8 cellular contexts compared by ENCODE assay signal in genomic region chr7:74092964-74093339, GRCh38. TPM values are rescaled to one million over a fixed set of nuclear protein-coding genes. Genes with fewer than 3 reads are reported as not detected.
DNase-seq lines count a peak whose midpoint lies in the region; ATAC-seq and TF ChIP-seq lines count a peak whose summit lies in the region.

No MANE protein-coding gene starts in this region.

- peak overlapping the region; percentile 70 for H4K91ac ChIP-seq in IMR-90 (ENCODE audit: insufficient read depth, low read depth, low read length)

- CTCF ChIA-PET in IMR-90 (lab: Yijun Ruan, JAX), result no interaction called here

- H2BK20ac ChIP-seq in IMR-90 (ENCODE audit: low read depth, low read length), result peak overlapping the region; percentile 81

- dilution Hi-C loops in IMR-90 (cut with HindIII; ENCODE audit: low sequenced_read_pairs, unreplicated experiment), result no loop called here

- peak; percentile 83 for DNase-seq in GM10266 (ENCODE audit: extremely low spot score)
- DNase-seq in IMR-90, result peak; percentile 19
- DNase-seq in osteoblast (ENCODE audit: insufficient read length, low spot score, missing footprints), result peak; percentile 92
- DNase-seq in NCI-H2107 (lab: John Stamatoyannopoulos, UW), result no peak
- DNase-seq in T-helper 9 cell, result no peak
- DNase-seq in WERI-Rb-1, result no peak

- H3K27ac ChIP-seq in IMR-90 (ENCODE audit: insufficient read depth, low read length), result peak overlapping the region; percentile 81; the same call in 1 of the 2 replicates
- peak overlapping the region; percentile 75 for H3K27ac ChIP-seq in osteoblast (ENCODE audit: low read depth, low read length)
- no peak overlapping the region for H3K27ac ChIP-seq in WERI-Rb-1

- H3K27me3 Mint-ChIP-seq in dendritic cell treated with granulocyte-macrophage colony-stimulating factor and Interleukin-4, amounts not matched to agents 40 ng/mL and 50 ng/mL, for 4 days, result no peaks in the 10 kb centered on the region

- H2BK15ac ChIP-seq in IMR-90 (ENCODE audit: low read depth, low read length), result peak overlapping the region; percentile 63; the same call in 1 of the 3 replicates

- peak overlapping the region; percentile 61 for H2AFZ ChIP-seq in IMR-90 (replicated peaks; ENCODE audit: low read length, poor library complexity)
- H2AFZ ChIP-seq in osteoblast (ENCODE audit: low read length), result peak overlapping the region; percentile 71

- no peak overlapping the region for H3K23ac ChIP-seq in IMR-90 (ENCODE audit: low read depth, low read length)

- H4K8ac ChIP-seq in IMR-90 (ENCODE audit: low read depth in 2 of 2, low read length in 2 of 2), result peak overlapping the region; percentile 44 to 72; a peak in 2 of 4 replicates

- H3K9me1 ChIP-seq in IMR-90 (ENCODE audit: insufficient read depth, low read length), result peaks cover 3% of the 10 kb centered on the region; the same call in 1 of the 2 replicates

- no peak overlapping the region for H4K5ac ChIP-seq in IMR-90 (ENCODE audit: low read depth, low read length)

- H3K4ac ChIP-seq in IMR-90 (ENCODE audit: low read depth, low read length), result peak overlapping the region; percentile 96

- H3K36me3 Mint-ChIP-seq in dendritic cell treated with granulocyte-macrophage colony-stimulating factor and Interleukin-4, amounts not matched to agents 40 ng/mL and 50 ng/mL, for 4 days (ENCODE audit: low read depth), result peaks cover 56% of the 10 kb centered on the region

- no peak overlapping the region for H3K9ac ChIP-seq in IMR-90 (ENCODE audit: low read depth, low read length)

- peak overlapping the region; percentile 88 for H3K27ac Mint-ChIP-seq in dendritic cell treated with granulocyte-macrophage colony-stimulating factor and Interleukin-4, amounts not matched to agents 40 ng/mL and 50 ng/mL, for 4 days

- H4K20me1 ChIP-seq in IMR-90 (ENCODE audit: insufficient read depth, low read length) (peaks cover 5% of the 10 kb centered on the region; the same call in 1 of the 2 replicates), osteoblast (ENCODE audit: insufficient read depth, low read length) (peaks cover 3% of the 10 kb centered on the region)

- peak overlapping the region; percentile 93 for H3K4me3 Mint-ChIP-seq in dendritic cell treated with granulocyte-macrophage colony-stimulating factor and Interleukin-4, amounts not matched to agents 40 ng/mL and 50 ng/mL, for 4 days

- peaks cover 26 to 81% of the 10 kb centered on the region in 2 experiments for H3K79me1 ChIP-seq in IMR-90 (ENCODE audit: low read depth in 1 of 2, low read length in 2 of 2)

- peaks cover 24% of the 10 kb centered on the region for H3K36me3 ChIP-seq in IMR-90 (ENCODE audit: control insufficient read depth, insufficient read depth, low read length)
- peaks cover 30% of the 10 kb centered on the region for H3K36me3 ChIP-seq in osteoblast (ENCODE audit: insufficient read depth, low read length)
- peaks cover 26% of the 10 kb centered on the region for H3K36me3 ChIP-seq in WERI-Rb-1

- H3K4me1 Mint-ChIP-seq in dendritic cell treated with granulocyte-macrophage colony-stimulating factor and Interleukin-4, amounts not matched to agents 40 ng/mL and 50 ng/mL, for 4 days (ENCODE audit: low read depth), result peaks cover 52% of the 10 kb centered on the region

- peak overlapping the region; percentile 13 for H3K14ac ChIP-seq in IMR-90 (replicated peaks; ENCODE audit: low read depth, low read length)

- TF ChIP-seq CTCF in GM10266 (IDR thresholded peaks at IDR 0.05; ENCODE audit: control insufficient read depth, insufficient read depth, low read depth, missing control alignments), result no peak
- no peak for TF ChIP-seq CTCF in IMR-90 (conservative IDR thresholded peaks at IDR 0.05; ENCODE audit: low read depth, low read length)
- no peak for TF ChIP-seq CTCF in osteoblast (IDR thresholded peaks at IDR 0.05; ENCODE audit: extremely low read depth, low read depth, low read length)
- no peak for TF ChIP-seq CTCF in WERI-Rb-1 (IDR thresholded peaks at IDR 0.05; ENCODE audit: low read depth, low read length)

- BruUV-seq in IMR-90 (replicated peaks; lab: Mats Ljungman, UMichigan), result no TSS peak

- H3K4me1 ChIP-seq in IMR-90 (ENCODE audit: control insufficient read depth, insufficient read depth, low read length), result peaks cover 22% of the 10 kb centered on the region
- H3K4me1 ChIP-seq in osteoblast (ENCODE audit: insufficient read depth, low read length), result peaks cover 38% of the 10 kb centered on the region

- no peak overlapping the region for H3K18ac ChIP-seq in IMR-90 (ENCODE audit: low read depth, low read length)

- H3K4me3 ChIP-seq in IMR-90 (ENCODE audit: insufficient read depth, low read depth, low read length) (no peak overlapping the region), osteoblast (ENCODE audit: insufficient read depth, low read length) (peak overlapping the region; percentile 12), WERI-Rb-1 (ENCODE audit: low read depth, low read length) (no peak overlapping the region)

- peak overlapping the region; percentile 92 for H2BK5ac ChIP-seq in IMR-90 (ENCODE audit: low read depth, low read length, poor library complexity, severe bottlenecking)

- no peak overlapping the region for H3K56ac ChIP-seq in IMR-90 (ENCODE audit: extremely low read depth, insufficient read depth, low read length)

- peak overlapping the region; percentile 92 for H2AK9ac ChIP-seq in IMR-90 (replicated peaks; ENCODE audit: low read depth, low read length, poor library complexity)

- peaks cover 56% of the 10 kb centered on the region for H3K79me2 ChIP-seq in osteoblast (ENCODE audit: insufficient read depth, low read length)

- TF ChIP-seq RAD21 in IMR-90 (IDR thresholded peaks at IDR 0.05; ENCODE audit: low read length), result no peak

- H3K9me3 ChIP-seq in IMR-90 (ENCODE audit: control insufficient read depth, insufficient read depth, low read length) (peaks cover 9% of the 10 kb centered on the region), osteoblast (ENCODE audit: low read depth, low read length) (peaks cover 7% of the 10 kb centered on the region), WERI-Rb-1 (ENCODE audit: severe bottlenecking) (peaks cover 6% of the 10 kb centered on the region)

- H2AK5ac ChIP-seq in IMR-90 (ENCODE audit: low read depth, low read length), result peak overlapping the region; percentile 91

- no peak for TF ChIP-seq POLR2A in IMR-90 (IDR thresholded peaks at IDR 0.05; ENCODE audit: low read depth, low read length)

- no peaks in the 10 kb centered on the region for H3K27me3 ChIP-seq in IMR-90 (ENCODE audit: control insufficient read depth, insufficient read depth, low read length)
- H3K27me3 ChIP-seq in osteoblast (ENCODE audit: insufficient read depth, low read length), result no peaks in the 10 kb centered on the region
- H3K27me3 ChIP-seq in WERI-Rb-1 (ENCODE audit: insufficient read depth, low read depth, severe bottlenecking), result no peaks in the 10 kb centered on the region

- in situ Hi-C loops in IMR-90 (cut with MboI; ENCODE audit: low sequenced_read_pairs), result no loop called here

- peak overlapping the region; percentile 92 for H2BK120ac ChIP-seq in IMR-90 (ENCODE audit: low read depth, low read length)

- POLR2A ChIA-PET in IMR-90 (lab: Charles Lee; ENCODE audit: unreplicated experiment), result interaction anchor here (0.6 to 0.8 kb wide), 2 partner anchors 9 to 633 kb away, joined by 3 to 6 read pairs; partner anchors contain the start of gene LIMK1

- H3K4me2 ChIP-seq in IMR-90 (ENCODE audit: low read depth, low read length) (no peak overlapping the region), osteoblast (ENCODE audit: insufficient read depth, low read length) (peak overlapping the region; percentile 24)

- ATAC-seq in GM21515 (IDR thresholded peaks at IDR 0.05; ENCODE audit: unreplicated experiment) (peak; percentile 55), IMR-90 (ENCODE audit: low read depth) (no peak)

- 73% methylated on average over 4 of the region's 10 CpGs; no CpG with 5 or more reads in 1 of the 2 experiments for WGBS in IMR-90 (ENCODE audit: extremely low coverage in 2 of 2, insufficient read length in 1 of 2), 2 experiments

- H3K9me3 Mint-ChIP-seq in dendritic cell treated with granulocyte-macrophage colony-stimulating factor and Interleukin-4, amounts not matched to agents 40 ng/mL and 50 ng/mL, for 4 days, result no peaks in the 10 kb centered on the region

- intact Hi-C loops in IMR-90 (cut with micrococcal nuclease), result no loop called here
- intact Hi-C loops in dendritic cell treated with granulocyte-macrophage colony-stimulating factor and Interleukin-4, amounts not matched to agents 40 ng/mL and 50 ng/mL, for 4 days (cut with micrococcal nuclease), result loop anchor here (1.0 to 5.0 kb wide), 2 partner anchors 10 to 79 kb away; partner anchors contain the start of genes EIF4H and LIMK1

TF ChIP-seq in IMR-90, 13 proteins besides CTCF, POLR2A, EP300 and RAD21 (continues in another document):
- TF ChIP-seq FOS (IDR thresholded peaks at IDR 0.05; ENCODE audit: low read depth, low read length) (no peak), MXI1 (IDR thresholded peaks at IDR 0.05; ENCODE audit: borderline replicate concordance, low read depth, low read length) (no peak), USF2 (IDR thresholded peaks at IDR 0.05; ENCODE audit: low read depth, low read length) (no peak), SMC3 (IDR thresholded peaks at IDR 0.05; ENCODE audit: low read depth, low read length) (no peak), NFE2L2 (IDR thresholded peaks at IDR 0.05; ENCODE audit: low read depth, low read length) (no peak), RFX5 (IDR thresholded peaks at IDR 0.05; ENCODE audit: low read depth, low read length) (no peak), BHLHE40 (IDR thresholded peaks at IDR 0.05; ENCODE audit: low read depth, low read length) (no peak), MAZ (IDR thresholded peaks at IDR 0.05; ENCODE audit: borderline replicate concordance, low read depth, low read length) (no peak), RCOR1 (IDR thresholded peaks at IDR 0.05; ENCODE audit: insufficient replicate concordance, low read length) (no peak), MAFK (IDR thresholded peaks at IDR 0.05; ENCODE audit: low read depth, low read length) (no peak), CHD1 (IDR thresholded peaks at IDR 0.05; ENCODE audit: low read depth, low read length) (no peak), CEBPB (IDR thresholded peaks at IDR 0.05; ENCODE audit: low read depth, low read length) (no peak)

RNA-seq across cellular contexts. Expression of gene LIMK1, which starts 9.3 kb away (rescaled TPM):
- total RNA-seq in IMR-90 (2012; rRNA removed), result 22.2 and 25.8 TPM in 2 replicates
- polyA plus RNA-seq in IMR-90 (2012; rRNA removed), result 48.0 and 57.4 TPM in 2 replicates
- 52.2 and 59.2 TPM in 2 replicates for polyA plus RNA-seq in IMR-90 (2012; cell fraction: cytosol; rRNA removed)
- 33.9 and 73.0 TPM in 2 replicates for polyA plus RNA-seq in IMR-90 (2012; cell fraction: nucleus; rRNA removed; ENCODE audit: low replicate concordance)
- 46.7 and 48.9 TPM in 2 replicates for total RNA-seq in osteoblast

Comparison
In these comparisons a context has a peak if more than half of its experiments do, and no peak if none do; other contexts are left out.
1. DNase-seq: peak in GM10266 (single experiment), IMR-90 (single experiment) and osteoblast (single experiment); none in NCI-H2107 (single experiment), T-helper 9 cell (single experiment) and WERI-Rb-1 (single experiment).